24 cellular contexts compared by ENCODE assay signal in genomic region chr4:48854395-48854683, GRCh38.
"Had no signal": no experiment of that assay in that cellular context is flagged by ENCODE, and none has a peak within 500 bp of the region (broad histone marks: within the 10 kb centered on the region; RNA-seq: fewer than 3 reads in every experiment).

No MANE protein-coding gene starts in this region.

- H3K27ac ChIP-seq: adrenal gland, ascending aorta, colonic mucosa, esophagus muscularis mucosa, left lung, neutrophil, pancreas, tibial nerve, WERI-Rb-1 had no signal

- H3K4me1 Mint-ChIP-seq: activated naive CD4-positive, alpha-beta T cell treated with anti-CD3 and anti-CD28 coated beads, Interleukin-2, amount 10 ng/mL, durations not matched to agents 7 days and 5 days had no signal

- ATAC-seq: activated T-cell treated with anti-CD3 and anti-CD28 coated beads, Interleukin-2, amount 50 U/mL, for 4 hours; left lung; naive thymus-derived CD8-positive, alpha-beta T cell; pancreas; right cardiac atrium; stimulated activated naive CD8-positive, alpha-beta T cell treated with anti-CD3 and anti-CD28 coated beads, Interleukin-15, amount 100 ng/mL, for 72 hours had no signal

- H3K4me3 ChIP-seq: adrenal gland, ascending aorta, colonic mucosa, esophagus muscularis mucosa, left lung, pancreas, tibial nerve had no signal

- H3K9me3 Mint-ChIP-seq: activated naive CD4-positive, alpha-beta T cell treated with anti-CD3 and anti-CD28 coated beads, Interleukin-2, amount 10 ng/mL, durations not matched to agents 7 days and 5 days; activated T-cell treated with anti-CD3 and anti-CD28 coated beads, Interleukin-2, amount 50 U/mL, for 4 hours; central memory CD8-positive, alpha-beta T cell; naive thymus-derived CD8-positive, alpha-beta T cell; stimulated activated naive CD8-positive, alpha-beta T cell treated with anti-CD3 and anti-CD28 coated beads, Interleukin-15, amount 100 ng/mL, for 72 hours; T-helper 2 cell treated with Interferon-gamma antibody and Interleukin-4, amounts not matched to agents 5 μg/mL and 100 μg/mL, for 36 hours had no signal

- H3K27me3 ChIP-seq: adrenal gland, ascending aorta, colonic mucosa, esophagus muscularis mucosa, left lung, neutrophil, pancreas, tibial nerve had no signal

- H3K4me1 ChIP-seq: ascending aorta, colonic mucosa, esophagus muscularis mucosa, left lung, pancreas, tibial nerve had no signal

- DNase-seq: activated CD4-positive, alpha-beta T cell treated with anti-CD3 and anti-CD28 coated beads for 1 hour; activated CD4-positive, alpha-beta T cell treated with anti-CD3 and anti-CD28 coated beads, Interleukin-2, amount 50 U/mL, for 1 hour; activated CD8-positive, alpha-beta memory T cell treated with anti-CD3 and anti-CD28 coated beads for 24 hours; activated CD8-positive, alpha-beta memory T cell treated with anti-CD3 and anti-CD28 coated beads, Interleukin-2, amount 50 U/mL, for 4 hours; activated effector memory CD4-positive, alpha-beta T cell treated with Interleukin-2 at 50 U/mL for 16 hours; activated naive CD4-positive, alpha-beta T cell treated with anti-CD3 and anti-CD28 coated beads, Interleukin-2, amount 10 ng/mL, durations not matched to agents 7 days and 5 days; activated T-cell treated with anti-CD3 and anti-CD28 coated beads, Interleukin-2, amount 50 U/mL, for 4 hours; adrenal gland; colonic mucosa; hippocampal formation; kidney glomerular epithelial cell; left lung; naive thymus-derived CD8-positive, alpha-beta T cell; pancreas; right cardiac atrium; stimulated activated CD4-positive, alpha-beta T cell treated with anti-CD3 and anti-CD28 coated beads, Interleukin-4, amount 100 ng/mL, for 24 hours; stimulated activated naive CD8-positive, alpha-beta T cell treated with anti-CD3 and anti-CD28 coated beads, Interleukin-15, amount 100 ng/mL, for 72 hours; WERI-Rb-1 had no signal

- H3K27ac Mint-ChIP-seq: stimulated activated naive CD8-positive, alpha-beta T cell treated with anti-CD3 and anti-CD28 coated beads, Interleukin-15, amount 100 ng/mL, for 72 hours; T-helper 2 cell treated with Interferon-gamma antibody and Interleukin-4, amounts not matched to agents 5 μg/mL and 100 μg/mL, for 36 hours had no signal

- H3K4me3 Mint-ChIP-seq: activated naive CD4-positive, alpha-beta T cell treated with anti-CD3 and anti-CD28 coated beads, Interleukin-2, amount 10 ng/mL, durations not matched to agents 7 days and 5 days; activated T-cell treated with anti-CD3 and anti-CD28 coated beads, Interleukin-2, amount 50 U/mL, for 4 hours; central memory CD8-positive, alpha-beta T cell; naive thymus-derived CD8-positive, alpha-beta T cell; stimulated activated naive CD8-positive, alpha-beta T cell treated with anti-CD3 and anti-CD28 coated beads, Interleukin-15, amount 100 ng/mL, for 72 hours; T-helper 2 cell treated with Interferon-gamma antibody and Interleukin-4, amounts not matched to agents 5 μg/mL and 100 μg/mL, for 36 hours had no signal

- H3K9me3 ChIP-seq: adrenal gland, ascending aorta, colonic mucosa, esophagus muscularis mucosa, left lung, neutrophil, pancreas, tibial nerve had no signal

- H3K27me3 Mint-ChIP-seq: activated naive CD4-positive, alpha-beta T cell treated with anti-CD3 and anti-CD28 coated beads, Interleukin-2, amount 10 ng/mL, durations not matched to agents 7 days and 5 days; central memory CD8-positive, alpha-beta T cell; naive thymus-derived CD8-positive, alpha-beta T cell; stimulated activated naive CD8-positive, alpha-beta T cell treated with anti-CD3 and anti-CD28 coated beads, Interleukin-15, amount 100 ng/mL, for 72 hours had no signal
